ENCODE assay signal across 9 cellular contexts in the genomic region with DNA sequence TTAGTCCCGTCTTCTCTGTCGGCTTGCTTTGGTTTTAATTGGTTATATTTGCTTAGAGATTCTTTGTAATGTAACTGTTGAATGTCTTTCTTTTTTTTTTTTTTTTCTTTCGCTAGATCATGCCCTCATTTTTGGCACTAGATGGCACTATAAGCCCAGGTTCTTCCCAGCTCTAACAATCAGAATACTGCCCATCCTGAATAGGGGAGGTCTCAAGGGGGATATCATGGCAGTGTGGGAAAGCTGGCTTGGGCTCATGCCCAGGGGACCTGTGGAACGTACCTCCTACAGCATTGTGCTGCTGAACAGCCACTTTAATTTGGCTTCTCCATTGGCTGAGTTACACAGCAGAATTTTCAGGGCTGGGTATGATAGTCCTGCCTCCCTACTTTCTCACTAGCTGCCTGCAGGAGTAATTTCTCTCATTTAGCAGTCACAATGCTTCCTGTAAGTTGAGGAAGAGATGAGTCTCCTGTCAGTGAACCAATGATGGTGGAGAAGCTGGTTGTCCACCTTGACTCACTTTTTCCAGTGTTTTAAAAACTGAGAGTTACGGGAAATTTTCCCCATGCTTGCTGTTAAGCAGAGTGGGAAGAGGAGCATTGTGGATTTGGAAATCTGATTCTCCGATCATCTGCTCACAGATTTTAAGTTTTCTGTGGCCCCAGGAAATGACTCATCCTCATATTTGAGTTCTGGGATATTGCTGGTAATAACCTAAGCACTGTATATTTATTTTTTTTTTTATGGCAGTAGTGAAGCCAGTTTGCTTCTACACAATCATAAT. TPM values are rescaled to one million over a fixed set of nuclear protein-coding genes. Genes with fewer than 3 reads are reported as not detected.
A peak's percentile ranks its signal among the peaks of the same experiment; 100 is the strongest.
DNase-seq lines count a peak whose midpoint lies in the region; ATAC-seq and TF ChIP-seq lines count a peak whose summit lies in the region.
"Had no signal": no experiment of that assay in that cellular context is flagged by ENCODE, and none has a peak within 500 bp of the region (broad histone marks: within the 10 kb centered on the region; RNA-seq: fewer than 3 reads in every experiment).

No MANE protein-coding gene starts in this region.

- H3K4me1 ChIP-seq in neural progenitor cell = peaks cover 7% of the 10 kb centered on the region

- no peaks in the 10 kb centered on the region for H4K20me1 ChIP-seq in neural progenitor cell (ENCODE audit: low read depth)

- peaks cover 3% of the 10 kb centered on the region for H3K27me3 Mint-ChIP-seq in neural progenitor cell (ENCODE audit: insufficient read depth, low read depth)

- peaks cover 7% of the 10 kb centered on the region for H3K9me3 ChIP-seq in neural progenitor cell (ENCODE audit: low read depth)

- no peak overlapping the region for H3K27ac Mint-ChIP-seq in neural progenitor cell
- H3K27ac Mint-ChIP-seq: naive B cell had no signal

- peaks cover 21% of the 10 kb centered on the region for H3K9me3 Mint-ChIP-seq in neural progenitor cell

- no peak overlapping the region for H3K9ac ChIP-seq in neural progenitor cell

- no peak for ATAC-seq in HG02678 (IDR thresholded peaks at IDR 0.05; ENCODE audit: unreplicated experiment)
- no peak for ATAC-seq in HG03095 (IDR thresholded peaks at IDR 0.05; ENCODE audit: unreplicated experiment)

- peaks cover 4% of the 10 kb centered on the region for H3K36me3 ChIP-seq in neural progenitor cell

- TF ChIP-seq POLR2A in NB4 (IDR thresholded peaks at IDR 0.05; ENCODE audit: extremely low read depth, insufficient read length) = no peak

- H3F3A ChIP-seq in neural progenitor cell (ENCODE audit: low read depth) = no peaks in the 10 kb centered on the region

- no peaks in the 10 kb centered on the region for H3K36me3 Mint-ChIP-seq in neural progenitor cell

- no peak overlapping the region for H3K4me3 Mint-ChIP-seq in neural progenitor cell
- H3K4me3 Mint-ChIP-seq: naive B cell had no signal

- no peak overlapping the region for H3K4me2 ChIP-seq in neural progenitor cell

- H3K79me2 ChIP-seq in neural progenitor cell (ENCODE audit: low read depth) = no peaks in the 10 kb centered on the region

- H2AFZ ChIP-seq in neural progenitor cell (replicated peaks) = no peak overlapping the region

- TF ChIP-seq CTCF in GM12864 (IDR thresholded peaks at IDR 0.05; ENCODE audit: low read depth, low read length, missing control alignments) (peak; percentile 42), NB4 (IDR thresholded peaks at IDR 0.05; ENCODE audit: low read depth, low read length) (peak; percentile 39), neural progenitor cell (IDR thresholded peaks at IDR 0.05) (peak; percentile 71)

- H3K4me3 ChIP-seq in GM12864 (ENCODE audit: low read depth, low read length) = no peak overlapping the region
- no peak overlapping the region for H3K4me3 ChIP-seq in NB4 (ENCODE audit: low read depth, low read length)
- H3K4me3 ChIP-seq in neural progenitor cell = no peak overlapping the region

- no peaks in the 10 kb centered on the region for H3K4me1 Mint-ChIP-seq in neural progenitor cell
- H3K4me1 Mint-ChIP-seq: naive B cell had no signal

- H3K27me3 ChIP-seq in neural progenitor cell = no peaks in the 10 kb centered on the region

- DNase-seq in GM12864 (ENCODE audit: low read depth) (no peak), NB4 (ENCODE audit: low read depth) (peak; percentile 51), brain pericyte (ENCODE audit: low read depth, low spot score) (peak; percentile 16), neural progenitor cell (ENCODE audit: low spot score) (peak; percentile 52), medulla oblongata (ENCODE audit: extremely low spot score) (no peak), HuH-7.5 (ENCODE audit: low spot score) (no peak)
- DNase-seq: naive B cell had no signal

- H3K27ac ChIP-seq in neural progenitor cell = no peak overlapping the region

RNA-seq across cellular contexts. Expression of gene RAD51AP2, which starts 47.2 kb away (rescaled TPM):
- 0.31 and 1.2 TPM in 2 replicates for total RNA-seq in neural progenitor cell (ENCODE audit: low replicate concordance)

Comparison
In these comparisons a context has a peak if more than half of its experiments do, and no peak if none do; other contexts are left out.
1. DNase-seq: peak in NB4 (single experiment), brain pericyte (single experiment) and neural progenitor cell (single experiment); none in GM12864 (single experiment), medulla oblongata (single experiment) and HuH-7.5 (single experiment).
2. Peak in every context shown above with its lines, with median percentiles within 50 percentile points of each other: CTCF ChIP-seq.